Comparison of ENCODE assay signal across 10 cellular contexts in the genomic region with DNA sequence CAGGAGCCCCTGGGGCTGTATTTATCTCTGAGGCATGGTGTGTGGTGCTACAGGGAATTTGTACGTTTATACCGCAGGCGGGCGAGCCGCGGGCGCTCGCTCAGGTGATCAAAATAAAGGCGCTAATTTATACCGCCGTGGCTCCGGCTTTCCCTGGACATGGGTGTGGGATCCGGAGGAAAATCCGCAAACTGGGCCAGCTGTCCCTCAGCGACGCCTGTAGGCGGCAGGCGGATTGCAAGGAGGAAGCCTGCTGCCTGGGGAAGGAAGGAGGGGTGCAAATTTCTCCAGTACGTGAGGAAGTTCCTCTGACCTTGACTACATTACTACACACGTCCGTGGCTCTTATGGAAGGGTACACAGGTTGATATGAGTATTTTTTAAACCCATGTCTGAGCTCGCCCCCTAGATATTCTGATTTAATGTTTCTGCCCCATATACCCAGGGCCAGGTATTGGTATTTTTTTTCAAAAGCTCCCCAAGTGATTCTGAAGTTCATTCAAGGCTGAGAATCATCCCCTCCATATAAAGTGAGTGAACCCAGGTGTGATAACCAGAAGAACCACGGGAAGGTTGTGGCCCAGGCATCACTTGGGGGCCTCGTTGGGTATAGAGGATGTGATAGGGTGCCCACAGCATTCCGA. TPM values are rescaled to one million over a fixed set of nuclear protein-coding genes. Genes with fewer than 3 reads are reported as not detected.
DNase-seq lines count a peak whose midpoint lies in the region; ATAC-seq, FAIRE-seq and TF ChIP-seq lines count a peak whose summit lies in the region.
"Had no signal": no experiment of that assay in that cellular context is flagged by ENCODE, and none has a peak within 500 bp of the region (broad histone marks: within the 10 kb centered on the region; RNA-seq: fewer than 3 reads in every experiment).

No MANE protein-coding gene starts in this region.

- H3K27ac ChIP-seq in pancreas = no peak overlapping the region
- H3K27ac ChIP-seq: body of pancreas had no signal

- H3K4me3 Mint-ChIP-seq in endothelial cell (ENCODE audit: unreplicated experiment) = no peak overlapping the region
- H3K4me3 Mint-ChIP-seq: T-helper 1 cell treated with Interleukin-12 subunit alpha and Interleukin-12 subunit beta and Interleukin-4 antibody, amounts not matched to agents 30 μg/mL and 1 μg/mL, for 36 hours had no signal

- no peaks in the 10 kb centered on the region for H3K36me3 Mint-ChIP-seq in endothelial cell (ENCODE audit: low read depth, unreplicated experiment)

- H3K9me3 Mint-ChIP-seq in endothelial cell (ENCODE audit: unreplicated experiment) = no peaks in the 10 kb centered on the region
- H3K9me3 Mint-ChIP-seq: T-helper 1 cell treated with Interleukin-12 subunit alpha and Interleukin-12 subunit beta and Interleukin-4 antibody, amounts not matched to agents 30 μg/mL and 1 μg/mL, for 36 hours had no signal

- H3K36me3 ChIP-seq in pancreas = no peaks in the 10 kb centered on the region

- H3K27me3 ChIP-seq in pancreas = peaks cover 0 to 28% (median 13%) of the 10 kb centered on the region in 4 donors

- POLR2A ChIA-PET in GM10248 (lab: Yijun Ruan, JAX) = no interaction called here

- CTCF ChIA-PET in GM10248 (lab: Yijun Ruan, JAX) = interaction anchor here (1.5 to 2.6 kb wide), 2 partner anchors 9 to 384 kb away, joined by 3 to 13 read pairs; partner anchors contain the start of gene SAAL1

- FAIRE-seq in pancreas (lab: Jason Lieb, UNC) (no peak), HTR-8/SVneo (lab: Jason Lieb, UNC) (no peak)

- intact Hi-C loops in pancreas (cut with DNase I) = no loop called here

- TF ChIP-seq CTCF in GM10248 (IDR thresholded peaks at IDR 0.05; ENCODE audit: control extremely low read depth, extremely low read depth, low read depth, missing control alignments) (peak; percentile 20), endothelial cell (IDR thresholded peaks at IDR 0.05; ENCODE audit: unreplicated experiment) (peak; percentile 37), pancreas (IDR thresholded peaks at IDR 0.05) (no peak)

- H3K27ac Mint-ChIP-seq in endothelial cell (ENCODE audit: unreplicated experiment) = no peak overlapping the region
- H3K27ac Mint-ChIP-seq: T-helper 1 cell treated with Interleukin-12 subunit alpha and Interleukin-12 subunit beta and Interleukin-4 antibody, amounts not matched to agents 30 μg/mL and 1 μg/mL, for 36 hours had no signal

- no peaks in the 10 kb centered on the region for H3K9me3 ChIP-seq in pancreas
- H3K9me3 ChIP-seq: body of pancreas had no signal

- DNase-seq in GM10248 (ENCODE audit: extremely low spot score) (no peak), NCI-H2196 treated with DMSO at 0.1 percent for 48 hours (lab: John Stamatoyannopoulos, UW; ENCODE audit: unreplicated experiment) (peak; percentile 18), endothelial cell (ENCODE audit: low spot score) (peak; percentile 60), pancreas (no peak), HTR-8/SVneo (ENCODE audit: insufficient read length, low spot score) (no peak)
- DNase-seq in stimulated activated naive CD8-positive, alpha-beta T cell treated with anti-CD3 and anti-CD28 coated beads, Interleukin-15, Interleukin-2, amounts not matched to agents 100 U/mL and 50 U/mL, for 24 hours = no peak

- peak in 3 of 4 donors; percentile 43 to 54 (median 53) for ATAC-seq in pancreas
- no peak for ATAC-seq in stimulated activated naive CD8-positive, alpha-beta T cell treated with anti-CD3 and anti-CD28 coated beads, Interleukin-15, Interleukin-2, amounts not matched to agents 100 U/mL and 50 U/mL, for 24 hours
- no peak for ATAC-seq in GM18873 (IDR thresholded peaks at IDR 0.05; ENCODE audit: low FRiP score, unreplicated experiment)
- ATAC-seq: body of pancreas had no signal

- WGBS in pancreas, 2 donors = 10 to 13% methylated on average over 25 of the region's 25 CpGs

- no peaks in the 10 kb centered on the region for H3K4me1 ChIP-seq in pancreas

- no peak overlapping the region for H3K4me3 ChIP-seq in pancreas
- H3K4me3 ChIP-seq: body of pancreas, lung had no signal

- no peaks in the 10 kb centered on the region for H3K4me1 Mint-ChIP-seq in endothelial cell (ENCODE audit: unreplicated experiment)

- H3K27me3 Mint-ChIP-seq in endothelial cell (ENCODE audit: unreplicated experiment) = peaks cover 14% of the 10 kb centered on the region

RNA-seq across cellular contexts. Expression of gene MYOD1, which starts 2.8 kb away (rescaled TPM):
- total RNA-seq in endothelial cell (ENCODE audit: unreplicated experiment) (not detected), pancreas (not detected)
- not detected for polyA plus RNA-seq in pancreas
- total RNA-seq: body of pancreas, lung had no signal
- polyA plus RNA-seq: lung had no signal

RNA-seq across cellular contexts. Expression of gene KCNC1, which starts 12.5 kb away (rescaled TPM):
- total RNA-seq in endothelial cell (ENCODE audit: unreplicated experiment) = not detected
- total RNA-seq in pancreas = under 1 TPM; 0.05 to 0.61 (median 0.18) TPM
- under 1 TPM; 0.49 to 0.82 TPM for polyA plus RNA-seq in pancreas
- total RNA-seq: lung had no signal

Comparison
In these comparisons a context has a peak if more than half of its experiments do, and no peak if none do; other contexts are left out.
1. DNase-seq: peak in NCI-H2196 treated with DMSO at 0.1 percent for 48 hours (single experiment) and endothelial cell (single experiment); none in GM10248 (single experiment), pancreas (0 of 6), stimulated activated naive CD8-positive, alpha-beta T cell treated with anti-CD3 and anti-CD28 coated beads, Interleukin-15, Interleukin-2, amounts not matched to agents 100 U/mL and 50 U/mL, for 24 hours (single experiment) and HTR-8/SVneo (single experiment).
2. CTCF ChIP-seq: peak in GM10248 (single experiment) and endothelial cell (single experiment); none in pancreas (0 of 4).
3. ATAC-seq: peak in pancreas (3 of 4); none in stimulated activated naive CD8-positive, alpha-beta T cell treated with anti-CD3 and anti-CD28 coated beads, Interleukin-15, Interleukin-2, amounts not matched to agents 100 U/mL and 50 U/mL, for 24 hours (single experiment) and GM18873 (single experiment).